Comparison of ENCODE assay signal across 8 cellular contexts in genomic region chr19:39411006-39411831, GRCh38. TPM values are rescaled to one million over a fixed set of nuclear protein-coding genes. Genes with fewer than 3 reads are reported as not detected.
DNase-seq lines count a peak whose midpoint lies in the region; ATAC-seq and TF ChIP-seq lines count a peak whose summit lies in the region.

No MANE protein-coding gene starts in this region.

- peaks cover 14% of the 10 kb centered on the region for H3K79me2 ChIP-seq in parathyroid adenoma

- H3K27me3 ChIP-seq in parathyroid adenoma (ENCODE audit: control insufficient read depth, insufficient read depth, low read length) = no peaks in the 10 kb centered on the region

- H3K27me3 Mint-ChIP-seq in activated CD4-positive, alpha-beta T cell treated with anti-CD3 and anti-CD28 coated beads for 36 hours = no peaks in the 10 kb centered on the region
- peaks cover 1% of the 10 kb centered on the region for H3K27me3 Mint-ChIP-seq in activated CD4-positive, alpha-beta T cell treated with anti-CD3 and anti-CD28 coated beads, Interleukin-2, amount 10 ng/mL, durations not matched to agents 7 days and 5 days

- H3K4me2 ChIP-seq in parathyroid adenoma (ENCODE audit: low read length) = peak overlapping the region; percentile 95

- H3K4me1 Mint-ChIP-seq in activated CD4-positive, alpha-beta T cell treated with anti-CD3 and anti-CD28 coated beads for 36 hours = peaks cover 33% of the 10 kb centered on the region
- H3K4me1 Mint-ChIP-seq in activated CD4-positive, alpha-beta T cell treated with anti-CD3 and anti-CD28 coated beads, Interleukin-2, amount 10 ng/mL, durations not matched to agents 7 days and 5 days = peaks cover 40% of the 10 kb centered on the region

- no peaks in the 10 kb centered on the region for H3K9me3 ChIP-seq in parathyroid adenoma (ENCODE audit: control insufficient read depth, low read length)

- peak overlapping the region; percentile 100 for H3K27ac ChIP-seq in parathyroid adenoma

- no peaks in the 10 kb centered on the region for H3K36me3 ChIP-seq in parathyroid adenoma (ENCODE audit: control insufficient read depth, insufficient read depth, low read length)

- TF ChIP-seq CTCF in fibroblast of pulmonary artery (IDR thresholded peaks at IDR 0.05; ENCODE audit: low read length, missing control alignments) (no peak), parathyroid adenoma (IDR thresholded peaks at IDR 0.05) (no peak)

- POLR2A ChIA-PET in activated CD4-positive, alpha-beta T cell treated with anti-CD3 and anti-CD28 coated beads for 36 hours (lab: Charles Lee) = interaction anchor here (0.7 to 2.3 kb wide), 7 partner anchors 9 to 25 kb away, joined by 3 to 22 read pairs (median 4); partner anchors contain the start of genes MED29, PAF1 and RPS16
- POLR2A ChIA-PET in activated CD4-positive, alpha-beta T cell treated with anti-CD3 and anti-CD28 coated beads, Interleukin-2, amount 10 ng/mL, durations not matched to agents 7 days and 5 days (lab: Charles Lee) = interaction anchor here (0.7 to 1.7 kb wide), 2 partner anchors 10 to 13 kb away, joined by 5 to 8 read pairs; no protein-coding TSS in a partner anchor

- H3K27ac Mint-ChIP-seq in activated CD4-positive, alpha-beta T cell treated with anti-CD3 and anti-CD28 coated beads for 36 hours = peak overlapping the region; percentile 92
- H3K27ac Mint-ChIP-seq in activated CD4-positive, alpha-beta T cell treated with anti-CD3 and anti-CD28 coated beads, Interleukin-2, amount 10 ng/mL, durations not matched to agents 7 days and 5 days = peak overlapping the region; percentile 94

- peak overlapping the region; percentile 73 for H3K4me3 Mint-ChIP-seq in activated CD4-positive, alpha-beta T cell treated with anti-CD3 and anti-CD28 coated beads for 36 hours
- peak overlapping the region; percentile 88 for H3K4me3 Mint-ChIP-seq in activated CD4-positive, alpha-beta T cell treated with anti-CD3 and anti-CD28 coated beads, Interleukin-2, amount 10 ng/mL, durations not matched to agents 7 days and 5 days

- no peak overlapping the region for H3K9ac ChIP-seq in parathyroid adenoma

- H3K4me3 ChIP-seq in fibroblast of pulmonary artery (replicated peaks; ENCODE audit: low read depth, low read length) (peak overlapping the region; percentile 81), parathyroid adenoma (ENCODE audit: low read depth, low read length) (peak overlapping the region; percentile 86)

- H2AFZ ChIP-seq in parathyroid adenoma = no peak overlapping the region

- peak; percentile 41 for DNase-seq in activated CD4-positive, alpha-beta T cell treated with anti-CD3 and anti-CD28 coated beads for 36 hours
- no peak for DNase-seq in activated CD4-positive, alpha-beta T cell treated with anti-CD3 and anti-CD28 coated beads, Interleukin-2, amount 50 U/mL, for 4 hours
- peak; percentile 26 for DNase-seq in activated CD4-positive, alpha-beta T cell treated with anti-CD3 and anti-CD28 coated beads, Interleukin-2, amount 10 ng/mL, durations not matched to agents 7 days and 5 days
- DNase-seq in fibroblast of pulmonary artery (ENCODE audit: low read depth) (peak; percentile 72), NCI-H345 treated with DMSO at 0.1 percent for 48 hours (lab: John Stamatoyannopoulos, UW; ENCODE audit: unreplicated experiment) (no peak)

- no peak for ATAC-seq in activated CD4-positive, alpha-beta T cell treated with anti-CD3 and anti-CD28 coated beads for 36 hours
- ATAC-seq in GM18498 (IDR thresholded peaks at IDR 0.05; ENCODE audit: unreplicated experiment) (no peak), GM21360 (IDR thresholded peaks at IDR 0.05; ENCODE audit: unreplicated experiment) (no peak)

- no peaks in the 10 kb centered on the region for H3K9me3 Mint-ChIP-seq in activated CD4-positive, alpha-beta T cell treated with anti-CD3 and anti-CD28 coated beads for 36 hours (ENCODE audit: low read depth)
- H3K9me3 Mint-ChIP-seq in activated CD4-positive, alpha-beta T cell treated with anti-CD3 and anti-CD28 coated beads, Interleukin-2, amount 10 ng/mL, durations not matched to agents 7 days and 5 days = no peaks in the 10 kb centered on the region

- intact Hi-C loops in activated CD4-positive, alpha-beta T cell treated with anti-CD3 and anti-CD28 coated beads for 36 hours (cut with DNase I, micrococcal nuclease) = loop anchor here in 1 of 2 experiments (1.0 kb wide), 1 partner anchor 380 kb away; no protein-coding TSS in a partner anchor

- peaks cover 42% of the 10 kb centered on the region for H3K36me3 Mint-ChIP-seq in activated CD4-positive, alpha-beta T cell treated with anti-CD3 and anti-CD28 coated beads for 36 hours (ENCODE audit: low read depth)
- peaks cover 50% of the 10 kb centered on the region for H3K36me3 Mint-ChIP-seq in activated CD4-positive, alpha-beta T cell treated with anti-CD3 and anti-CD28 coated beads, Interleukin-2, amount 10 ng/mL, durations not matched to agents 7 days and 5 days (ENCODE audit: low read depth)

- CTCF ChIA-PET in activated CD4-positive, alpha-beta T cell treated with anti-CD3 and anti-CD28 coated beads for 36 hours (lab: Charles Lee) = interaction anchor here (0.8 to 2.3 kb wide), 14 partner anchors 9 to 123 kb away, joined by 3 to 79 read pairs (median 6); partner anchors contain the start of genes MED29, PAF1 and RPS16
- CTCF ChIA-PET in activated CD4-positive, alpha-beta T cell treated with anti-CD3 and anti-CD28 coated beads, Interleukin-2, amount 10 ng/mL, durations not matched to agents 7 days and 5 days (lab: Charles Lee) = interaction anchor here (0.6 to 2.3 kb wide), 26 partner anchors 9 to 480 kb away, joined by 3 to 69 read pairs (median 4); partner anchors contain the start of genes GMFG, MED29, MRPS12 and PAF1

- H3K4me1 ChIP-seq in parathyroid adenoma = peaks cover 17% of the 10 kb centered on the region

RNA-seq across cellular contexts. Expression of gene PLEKHG2, which starts 1.2 kb away (rescaled TPM):
- 10 to 100 TPM; 46.0 to 65.5 TPM for total RNA-seq in activated CD4-positive, alpha-beta T cell treated with anti-CD3 and anti-CD28 coated beads for 36 hours
- 10 to 100 TPM; 74.4 to 77.9 TPM for total RNA-seq in activated CD4-positive, alpha-beta T cell treated with anti-CD3 and anti-CD28 coated beads, Interleukin-2, amount 10 ng/mL, durations not matched to agents 7 days and 5 days

RNA-seq across cellular contexts. Expression of gene ZFP36, which starts 4.6 kb away (rescaled TPM):
- 10 to 100 TPM; 69.1 to 69.3 TPM for total RNA-seq in activated CD4-positive, alpha-beta T cell treated with anti-CD3 and anti-CD28 coated beads for 36 hours
- 10 to 100 TPM; 92.5 to 93.4 TPM for total RNA-seq in activated CD4-positive, alpha-beta T cell treated with anti-CD3 and anti-CD28 coated beads, Interleukin-2, amount 10 ng/mL, durations not matched to agents 7 days and 5 days

RNA-seq across cellular contexts. Expression of gene MED29, which starts 20.0 kb away (rescaled TPM):
- total RNA-seq in activated CD4-positive, alpha-beta T cell treated with anti-CD3 and anti-CD28 coated beads for 36 hours = 10 to 100 TPM; 24.0 to 34.6 TPM
- 10 to 100 TPM; 34.9 to 40.1 TPM for total RNA-seq in activated CD4-positive, alpha-beta T cell treated with anti-CD3 and anti-CD28 coated beads, Interleukin-2, amount 10 ng/mL, durations not matched to agents 7 days and 5 days

RNA-seq across cellular contexts. Expression of gene PAF1, which starts 20.3 kb away (rescaled TPM):
- 10 to 100 TPM; 40.4 to 54.2 TPM for total RNA-seq in activated CD4-positive, alpha-beta T cell treated with anti-CD3 and anti-CD28 coated beads for 36 hours
- 10 to 100 TPM; 43.8 to 44.5 TPM for total RNA-seq in activated CD4-positive, alpha-beta T cell treated with anti-CD3 and anti-CD28 coated beads, Interleukin-2, amount 10 ng/mL, durations not matched to agents 7 days and 5 days

RNA-seq across cellular contexts. Expression of gene RPS16, which starts 24.5 kb away (rescaled TPM):
- 1,000 to 10,000 TPM; 3,146 to 3,331 TPM for total RNA-seq in activated CD4-positive, alpha-beta T cell treated with anti-CD3 and anti-CD28 coated beads for 36 hours
- total RNA-seq in activated CD4-positive, alpha-beta T cell treated with anti-CD3 and anti-CD28 coated beads, Interleukin-2, amount 10 ng/mL, durations not matched to agents 7 days and 5 days = 1,000 to 10,000 TPM; 2,465 to 3,009 TPM

Comparison
In these comparisons a context has a peak if more than half of its experiments do, and no peak if none do; other contexts are left out.
1. DNase-seq: peak in activated CD4-positive, alpha-beta T cell treated with anti-CD3 and anti-CD28 coated beads for 36 hours (single experiment), activated CD4-positive, alpha-beta T cell treated with anti-CD3 and anti-CD28 coated beads, Interleukin-2, amount 10 ng/mL, durations not matched to agents 7 days and 5 days (single experiment) and fibroblast of pulmonary artery (single experiment); none in activated CD4-positive, alpha-beta T cell treated with anti-CD3 and anti-CD28 coated beads, Interleukin-2, amount 50 U/mL, for 4 hours (0 of 2) and NCI-H345 treated with DMSO at 0.1 percent for 48 hours (single experiment).